In the genomic region with DNA sequence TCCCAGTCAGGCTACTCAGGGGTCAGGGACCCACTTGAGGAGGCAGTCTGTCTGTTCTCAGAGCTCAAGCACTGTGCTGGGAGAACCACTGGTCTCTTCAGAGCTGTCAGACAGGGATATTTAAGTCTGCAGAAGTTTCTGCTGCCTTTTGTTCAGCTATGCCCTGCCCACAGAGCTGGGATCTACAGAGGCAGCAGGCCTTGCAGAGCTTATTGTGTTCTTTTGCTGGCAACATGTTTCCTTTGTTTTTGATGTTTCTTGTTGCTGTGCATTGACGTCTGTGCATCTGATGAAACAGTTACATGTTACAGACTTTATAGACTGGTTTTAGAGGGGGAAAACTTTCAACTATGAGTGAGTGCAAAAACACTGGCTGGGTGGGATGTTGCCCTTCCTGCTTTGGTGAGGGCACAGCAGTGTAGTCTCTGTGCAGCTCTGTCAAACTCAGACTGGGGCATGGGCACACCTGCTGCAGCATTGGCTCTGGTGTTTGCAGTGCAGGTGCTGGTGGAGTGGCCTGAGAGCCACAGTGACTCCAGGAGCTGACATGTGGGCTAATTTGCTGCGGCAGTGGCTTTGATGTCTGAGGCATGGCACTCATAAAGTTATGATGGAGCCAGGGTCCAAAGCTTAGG, we compare ENCODE assay signal across 19 cellular contexts. TPM values are rescaled to one million over a fixed set of nuclear protein-coding genes. Genes with fewer than 3 reads are reported as not detected.
"Had no signal": no experiment of that assay in that cellular context is flagged by ENCODE, and none has a peak within 500 bp of the region (broad histone marks: within the 10 kb centered on the region; RNA-seq: fewer than 3 reads in every experiment).

No MANE protein-coding gene starts in this region.

- H3K27ac ChIP-seq: body of pancreas, skin epidermis, WERI-Rb-1 had no signal

- H3K27me3 Mint-ChIP-seq: type B pancreatic cell had no signal

- H3K4me3 Mint-ChIP-seq: activated CD4-positive, alpha-beta memory T cell treated with anti-CD3 and anti-CD28 coated beads, Interleukin-2, amount 10 ng/mL, durations not matched to agents 7 days and 5 days; activated naive CD4-positive, alpha-beta T cell treated with anti-CD3 and anti-CD28 coated beads, Interleukin-2, amount 50 U/mL, for 24 hours; type B pancreatic cell had no signal

- H3K9me3 Mint-ChIP-seq: activated CD4-positive, alpha-beta memory T cell treated with anti-CD3 and anti-CD28 coated beads, Interleukin-2, amount 10 ng/mL, durations not matched to agents 7 days and 5 days; activated naive CD4-positive, alpha-beta T cell treated with anti-CD3 and anti-CD28 coated beads, Interleukin-2, amount 50 U/mL, for 24 hours; type B pancreatic cell had no signal

- H3K36me3 Mint-ChIP-seq: activated naive CD4-positive, alpha-beta T cell treated with anti-CD3 and anti-CD28 coated beads, Interleukin-2, amount 50 U/mL, for 24 hours; type B pancreatic cell had no signal

- DNase-seq: activated CD8-positive, alpha-beta memory T cell treated with anti-CD3 and anti-CD28 coated beads, Interleukin-2, amount 50 U/mL, for 4 hours; amniotic stem cell; body of pancreas; cerebellar nuclear complex; effector CD8-positive, alpha-beta T cell; foreskin melanocyte; stimulated activated CD4-positive, alpha-beta T cell treated with anti-CD3 and anti-CD28 coated beads, Interleukin-4, amount 100 ng/mL, for 24 hours; T1000; WERI-Rb-1 had no signal

- H3K4me1 ChIP-seq: body of pancreas, prostate gland had no signal

- ATAC-seq: body of pancreas had no signal

- H3K9me3 ChIP-seq: body of pancreas, prostate gland had no signal

- H3K27ac Mint-ChIP-seq: activated CD4-positive, alpha-beta memory T cell treated with anti-CD3 and anti-CD28 coated beads, Interleukin-2, amount 10 ng/mL, durations not matched to agents 7 days and 5 days; activated naive CD4-positive, alpha-beta T cell treated with anti-CD3 and anti-CD28 coated beads, Interleukin-2, amount 50 U/mL, for 24 hours; type B pancreatic cell had no signal

- H3K4me3 ChIP-seq: body of pancreas, prostate gland, skin epidermis had no signal

- H3K27me3 ChIP-seq: body of pancreas had no signal

- H3K36me3 ChIP-seq: prostate gland, WERI-Rb-1 had no signal

RNA-seq across cellular contexts. Expression of a gene that starts 26.8 kb away (rescaled TPM):
- total RNA-seq: activated CD4-positive, alpha-beta memory T cell treated with anti-CD3 and anti-CD28 coated beads, Interleukin-2, amount 10 ng/mL, durations not matched to agents 7 days and 5 days; body of pancreas; fibroblast of lung; liver; osteoblast; prostate gland; right cardiac atrium had no signal
- polyA plus RNA-seq: fibroblast of lung, liver, neural cell, right cardiac atrium had no signal

RNA-seq across cellular contexts. Expression of a gene that starts 30.7 kb away (rescaled TPM):
- total RNA-seq: activated CD4-positive, alpha-beta memory T cell treated with anti-CD3 and anti-CD28 coated beads, Interleukin-2, amount 10 ng/mL, durations not matched to agents 7 days and 5 days; body of pancreas; fibroblast of lung; osteoblast had no signal
- polyA plus RNA-seq: fibroblast of lung, neural cell, right cardiac atrium had no signal

RNA-seq across cellular contexts. Expression of a gene that starts 58.1 kb away (rescaled TPM):
- total RNA-seq: activated CD4-positive, alpha-beta memory T cell treated with anti-CD3 and anti-CD28 coated beads, Interleukin-2, amount 10 ng/mL, durations not matched to agents 7 days and 5 days; fibroblast of lung; osteoblast had no signal
- polyA plus RNA-seq: fibroblast of lung, neural cell had no signal
